20 cellular contexts compared by ENCODE assay signal in the genomic region with DNA sequence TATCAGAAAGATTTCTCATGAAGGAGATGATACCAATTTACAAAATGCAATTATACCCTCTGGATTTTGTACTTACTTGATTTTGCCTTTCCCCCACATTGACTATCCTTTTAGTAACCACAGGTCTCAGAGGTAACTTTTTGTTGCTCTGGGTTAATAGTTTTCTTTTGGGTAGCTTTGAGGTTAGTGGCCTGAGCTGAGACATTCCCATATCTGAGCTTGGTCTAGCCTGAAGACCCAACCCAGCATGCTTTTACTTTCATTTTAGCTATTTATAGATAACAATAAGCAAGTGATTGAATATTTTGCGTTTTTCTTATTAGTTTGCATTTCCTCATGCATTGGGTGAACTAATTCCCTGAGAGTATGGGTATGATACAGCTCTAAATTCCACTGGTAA. TPM values are rescaled to one million over a fixed set of nuclear protein-coding genes. Genes with fewer than 3 reads are reported as not detected.
DNase-seq lines count a peak whose midpoint lies in the region; ATAC-seq and TF ChIP-seq lines count a peak whose summit lies in the region.
"Had no signal": no experiment of that assay in that cellular context is flagged by ENCODE, and none has a peak within 500 bp of the region (broad histone marks: within the 10 kb centered on the region; RNA-seq: fewer than 3 reads in every experiment).

No MANE protein-coding gene starts in this region.

- no peaks in the 10 kb centered on the region for H3K4me1 Mint-ChIP-seq in endothelial cell (ENCODE audit: unreplicated experiment)
- H3K4me1 Mint-ChIP-seq: central memory CD8-positive, alpha-beta T cell had no signal

- no peaks in the 10 kb centered on the region for H3K36me3 Mint-ChIP-seq in endothelial cell (ENCODE audit: low read depth, unreplicated experiment)
- H3K36me3 Mint-ChIP-seq: activated naive CD4-positive, alpha-beta T cell treated with anti-CD3 and anti-CD28 coated beads, Interleukin-2, amount 50 U/mL, for 72 hours; natural killer cell treated with Interleukin-12 subunit alpha and Interleukin-12 subunit beta and Interleukin-15 and Interleukin-18, amount 100 ng/mL, for 72 hours had no signal

- H3K27me3 ChIP-seq in breast epithelium = no peaks in the 10 kb centered on the region
- H3K27me3 ChIP-seq: SJSA1 had no signal

- no peak overlapping the region for H3K4me3 ChIP-seq in breast epithelium
- H3K4me3 ChIP-seq: SJSA1 had no signal

- intact Hi-C loops in breast epithelium (cut with DNase I; ENCODE audit: low total_unique reads) = no loop called here

- no peak overlapping the region for H3K27ac ChIP-seq in breast epithelium
- H3K27ac ChIP-seq: SJSA1 had no signal

- ATAC-seq in GM18867 (IDR thresholded peaks at IDR 0.05; ENCODE audit: unreplicated experiment) (peak; percentile 93), GM21447 (IDR thresholded peaks at IDR 0.05; ENCODE audit: unreplicated experiment) (peak; percentile 91), HG02943 (IDR thresholded peaks at IDR 0.05; ENCODE audit: low read depth, unreplicated experiment) (peak; percentile 95), HG03469 (IDR thresholded peaks at IDR 0.05; ENCODE audit: unreplicated experiment) (peak; percentile 94)
- ATAC-seq: activated naive CD4-positive, alpha-beta T cell treated with anti-CD3 and anti-CD28 coated beads, Interleukin-2, amount 50 U/mL, for 72 hours; left lobe of liver; natural killer cell treated with Interleukin-12 subunit alpha and Interleukin-12 subunit beta and Interleukin-15 and Interleukin-18, amount 100 ng/mL, for 72 hours; right cardiac atrium had no signal

- DNase-seq in endothelial cell (ENCODE audit: low spot score) = no peak
- no peak for DNase-seq in activated CD8-positive, alpha-beta memory T cell treated with anti-CD3 and anti-CD28 coated beads for 24 hours
- no peak for DNase-seq in GM19240 (ENCODE audit: insufficient read length, low spot score)
- DNase-seq in breast epithelium (ENCODE audit: low spot score in 2 of 2) = no peak
- DNase-seq: AML-193; DMS79 treated with DMSO at 0.1 percent for 48 hours; erythroblast; NCI-H2171; NK-92 treated with Interleukin-12 subunit alpha and Interleukin-12 subunit beta, amount 100 ng/mL, for 24 hours; right cardiac atrium had no signal

- H3K36me3 ChIP-seq in breast epithelium = no peaks in the 10 kb centered on the region
- H3K36me3 ChIP-seq: SJSA1 had no signal

- no peak for TF ChIP-seq CTCF in endothelial cell (IDR thresholded peaks at IDR 0.05; ENCODE audit: unreplicated experiment)
- no peak for TF ChIP-seq CTCF in breast epithelium (IDR thresholded peaks at IDR 0.05)

- no peak overlapping the region for H3K27ac Mint-ChIP-seq in endothelial cell (ENCODE audit: unreplicated experiment)
- H3K27ac Mint-ChIP-seq: activated naive CD4-positive, alpha-beta T cell treated with anti-CD3 and anti-CD28 coated beads, Interleukin-2, amount 50 U/mL, for 72 hours; natural killer cell treated with Interleukin-12 subunit alpha and Interleukin-12 subunit beta and Interleukin-15 and Interleukin-18, amount 100 ng/mL, for 72 hours; stimulated activated naive CD8-positive, alpha-beta T cell treated with anti-CD3 and anti-CD28 coated beads, Interleukin-15, Interleukin-2, amounts not matched to agents 100 ng/mL and 50 ng/mL, for 24 hours had no signal

- no peaks in the 10 kb centered on the region for H3K4me1 ChIP-seq in breast epithelium
- H3K4me1 ChIP-seq: SJSA1 had no signal

- no peaks in the 10 kb centered on the region for H3K9me3 Mint-ChIP-seq in endothelial cell (ENCODE audit: unreplicated experiment)

- H3K4me3 Mint-ChIP-seq in endothelial cell (ENCODE audit: unreplicated experiment) = no peak overlapping the region
- H3K4me3 Mint-ChIP-seq: central memory CD8-positive, alpha-beta T cell; natural killer cell treated with Interleukin-12 subunit alpha and Interleukin-12 subunit beta and Interleukin-15 and Interleukin-18, amount 100 ng/mL, for 72 hours; stimulated activated naive CD8-positive, alpha-beta T cell treated with anti-CD3 and anti-CD28 coated beads, Interleukin-15, Interleukin-2, amounts not matched to agents 100 ng/mL and 50 ng/mL, for 24 hours had no signal

- no peak for TF ChIP-seq POLR2A in breast epithelium (IDR thresholded peaks at IDR 0.05)

- H3K27me3 Mint-ChIP-seq in endothelial cell (ENCODE audit: unreplicated experiment) = no peaks in the 10 kb centered on the region
- H3K27me3 Mint-ChIP-seq: central memory CD8-positive, alpha-beta T cell; natural killer cell treated with Interleukin-12 subunit alpha and Interleukin-12 subunit beta and Interleukin-15 and Interleukin-18, amount 100 ng/mL, for 72 hours; stimulated activated naive CD8-positive, alpha-beta T cell treated with anti-CD3 and anti-CD28 coated beads, Interleukin-15, Interleukin-2, amounts not matched to agents 100 ng/mL and 50 ng/mL, for 24 hours had no signal

- no peaks in the 10 kb centered on the region for H3K9me3 ChIP-seq in breast epithelium
- H3K9me3 ChIP-seq: SJSA1 had no signal

RNA-seq across cellular contexts. Expression of gene HTN1, which starts 11.7 kb away (rescaled TPM):
- total RNA-seq in endothelial cell (ENCODE audit: unreplicated experiment) = not detected
- not detected for total RNA-seq in breast epithelium
- total RNA-seq: activated naive CD4-positive, alpha-beta T cell treated with anti-CD3 and anti-CD28 coated beads, Interleukin-2, amount 50 U/mL, for 72 hours; left lobe of liver; natural killer cell treated with Interleukin-12 subunit alpha and Interleukin-12 subunit beta and Interleukin-15 and Interleukin-18, amount 100 ng/mL, for 72 hours; right cardiac atrium; SJSA1 had no signal

RNA-seq across cellular contexts. Expression of gene HTN3, which starts 33.7 kb away (rescaled TPM):
- total RNA-seq in endothelial cell (ENCODE audit: unreplicated experiment) (not detected), breast epithelium (not detected)
- total RNA-seq: activated naive CD4-positive, alpha-beta T cell treated with anti-CD3 and anti-CD28 coated beads, Interleukin-2, amount 50 U/mL, for 72 hours; left lobe of liver; natural killer cell treated with Interleukin-12 subunit alpha and Interleukin-12 subunit beta and Interleukin-15 and Interleukin-18, amount 100 ng/mL, for 72 hours; right cardiac atrium; SJSA1 had no signal
